ENCODE assay signal across 8 cellular contexts in the genomic region with DNA sequence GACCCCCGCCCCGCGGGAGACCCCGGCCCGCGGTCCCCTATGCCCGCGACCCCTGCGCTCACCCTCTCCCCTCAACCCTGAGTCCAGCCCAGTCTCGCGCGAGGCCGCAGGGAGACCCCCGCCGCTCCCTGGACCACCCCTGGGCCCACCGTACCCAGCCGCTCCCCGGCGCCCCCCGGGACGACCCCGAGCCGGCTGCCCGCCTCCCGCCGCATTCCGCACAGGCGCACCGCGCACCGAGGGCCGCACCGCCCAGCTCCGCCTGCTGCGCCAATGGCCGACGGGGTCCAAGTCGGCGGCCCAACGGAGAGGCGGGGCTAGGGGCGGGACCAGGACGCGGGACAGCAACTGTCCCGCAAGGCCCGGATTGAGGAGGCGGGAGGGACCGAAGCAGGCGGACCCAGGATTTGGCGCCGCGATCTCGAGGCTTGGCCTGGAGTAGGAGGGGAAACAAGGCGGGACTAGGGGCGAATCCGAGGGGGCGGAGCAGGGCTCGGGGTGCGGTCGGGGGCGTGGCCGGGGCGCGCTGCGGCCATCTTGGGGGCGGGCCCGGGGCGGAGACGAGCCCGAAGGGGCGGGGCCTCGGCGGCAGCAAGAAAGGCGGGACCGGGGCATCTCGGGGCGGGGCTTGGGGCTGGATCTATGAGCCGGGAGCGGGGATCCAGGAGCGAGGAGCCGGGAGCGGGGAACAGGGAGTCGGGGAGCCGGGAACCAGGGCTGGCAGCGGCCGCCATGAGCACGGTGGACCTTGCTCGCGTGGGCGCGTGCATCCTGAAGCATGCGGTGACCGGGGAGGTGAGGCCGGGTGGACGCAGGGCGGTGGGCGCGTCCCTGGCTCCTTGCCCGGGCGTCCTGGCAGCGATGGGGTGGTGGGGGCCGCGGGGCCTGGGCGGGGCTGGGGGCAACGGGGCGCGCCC. TPM values are rescaled to one million over a fixed set of nuclear protein-coding genes. Genes with fewer than 3 reads are reported as not detected.
DNase-seq lines count a peak whose midpoint lies in the region; ATAC-seq and TF ChIP-seq lines count a peak whose summit lies in the region.

A gene with protein sequence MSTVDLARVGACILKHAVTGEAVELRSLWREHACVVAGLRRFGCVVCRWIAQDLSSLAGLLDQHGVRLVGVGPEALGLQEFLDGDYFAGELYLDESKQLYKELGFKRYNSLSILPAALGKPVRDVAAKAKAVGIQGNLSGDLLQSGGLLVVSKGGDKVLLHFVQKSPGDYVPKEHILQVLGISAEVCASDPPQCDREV (plus strand): TSS at position 624 of the 917 bp plus-strand sequence. CDS start 109 bp downstream, at position 733.

- no peak for TF ChIP-seq CTCF in fibroblast of lung (conservative IDR thresholded peaks at IDR 0.05 in 1 of 2, IDR thresholded peaks at IDR 0.05 in 1 of 2; ENCODE audit: low read depth in 1 of 2, low read length in 2 of 2)

- peak within 1 kb of the TSS; percentile 93 for H2AFZ ChIP-seq in fibroblast of lung (ENCODE audit: low read length)

- no peaks in the 10 kb centered on the region for H3K36me3 ChIP-seq in fibroblast of lung (ENCODE audit: control insufficient read depth, insufficient read depth, low read length)
- peaks cover 0 to 16% (median 0%) of the 10 kb centered on the region in 3 experiments for H3K36me3 ChIP-seq in naive thymus-derived CD4-positive, alpha-beta T cell (ENCODE audit: control insufficient read depth in 2 of 3, insufficient read depth in 3 of 3, low read length in 3 of 3)

- peaks cover 33% of the 10 kb centered on the region for H3K4me1 Mint-ChIP-seq in activated T-helper 2 cell treated with anti-CD3 and anti-CD28 coated beads, Interferon-gamma antibody, Interleukin-2, Interleukin-4, amounts not matched to agents 10 μg/mL and 5 μg/mL and 100 μg/mL, durations not matched to agents 14 hours and 24 hours and 36 hours (ENCODE audit: low read depth)
- peaks cover 24 to 45% (median 38%) of the 10 kb centered on the region in 7 donors for H3K4me1 Mint-ChIP-seq in naive thymus-derived CD4-positive, alpha-beta T cell
- H3K4me1 Mint-ChIP-seq in stimulated activated memory B cell treated with anti-CD40 and anti-IgM and Interleukin-4, amounts not matched to agents 10 μg/mL and 1 μg/mL and 100 μg/mL, for 72 hours: peaks cover 49% of the 10 kb centered on the region

- CTCF ChIA-PET in naive thymus-derived CD4-positive, alpha-beta T cell (lab: Charles Lee): interaction anchor here (1.0 to 3.8 kb wide), 5 partner anchors 24 to 63 kb away, joined by 3 to 28 read pairs (median 4); a partner anchor contains a TSS

- DNase-seq in EL (peak; percentile 99), H4 (ENCODE audit: low spot score) (peak; percentile 98), LoVo (ENCODE audit: low spot score) (peak; percentile 99), fibroblast of lung (ENCODE audit: low read depth in 2 of 2) (peak; percentile 98 to 99)
- peak; percentile 98 for DNase-seq in activated T-helper 2 cell treated with anti-CD3 and anti-CD28 coated beads, Interferon-gamma antibody, Interleukin-2, Interleukin-4, amounts not matched to agents 10 μg/mL and 5 μg/mL and 100 μg/mL, durations not matched to agents 14 hours and 24 hours and 36 hours (ENCODE audit: low spot score)
- peak; percentile 90 to 100 (median 96) for DNase-seq in naive thymus-derived CD4-positive, alpha-beta T cell

- H3K27ac ChIP-seq in fibroblast of lung (ENCODE audit: insufficient read depth, low read length): peak within 1 kb of the TSS; percentile 69
- H3K27ac ChIP-seq in naive thymus-derived CD4-positive, alpha-beta T cell (ENCODE audit: low read depth, low read length): peak within 1 kb of the TSS; percentile 87

- H3K36me3 Mint-ChIP-seq in activated T-helper 2 cell treated with anti-CD3 and anti-CD28 coated beads, Interferon-gamma antibody, Interleukin-2, Interleukin-4, amounts not matched to agents 10 μg/mL and 5 μg/mL and 100 μg/mL, durations not matched to agents 14 hours and 24 hours and 36 hours (ENCODE audit: low read depth): peaks cover 15% of the 10 kb centered on the region
- peaks cover 0 to 12% (median 0%) of the 10 kb centered on the region in 5 donors for H3K36me3 Mint-ChIP-seq in naive thymus-derived CD4-positive, alpha-beta T cell
- peaks cover 11% of the 10 kb centered on the region for H3K36me3 Mint-ChIP-seq in stimulated activated memory B cell treated with anti-CD40 and anti-IgM and Interleukin-4, amounts not matched to agents 10 μg/mL and 1 μg/mL and 100 μg/mL, for 72 hours

- H3K4me2 ChIP-seq in fibroblast of lung (ENCODE audit: extremely low read depth, insufficient read depth, low read length): peak within 1 kb of the TSS; percentile 95

- peak; percentile 65 for TF ChIP-seq POLR2A in Raji (IDR thresholded peaks at IDR 0.05; ENCODE audit: insufficient read depth, low read depth, low read length)

- peaks cover 5% of the 10 kb centered on the region for H3K4me1 ChIP-seq in fibroblast of lung (ENCODE audit: control insufficient read depth, extremely low read depth, insufficient read depth, low read length)
- peaks cover 27 to 30% of the 10 kb centered on the region in 2 donors for H3K4me1 ChIP-seq in naive thymus-derived CD4-positive, alpha-beta T cell (ENCODE audit: control insufficient read depth in 2 of 2, insufficient read depth in 2 of 2, low read length in 2 of 2)

- ATAC-seq in naive thymus-derived CD4-positive, alpha-beta T cell: peak; percentile 86
- ATAC-seq in stimulated activated memory B cell treated with anti-CD40 and anti-IgM and Interleukin-4, amounts not matched to agents 10 μg/mL and 1 μg/mL and 100 μg/mL, for 72 hours: peak; percentile 86

- H3K9me3 Mint-ChIP-seq in activated T-helper 2 cell treated with anti-CD3 and anti-CD28 coated beads, Interferon-gamma antibody, Interleukin-2, Interleukin-4, amounts not matched to agents 10 μg/mL and 5 μg/mL and 100 μg/mL, durations not matched to agents 14 hours and 24 hours and 36 hours: no peaks in the 10 kb centered on the region
- peaks cover 0 to 3% (median 0%) of the 10 kb centered on the region in 11 donors for H3K9me3 Mint-ChIP-seq in naive thymus-derived CD4-positive, alpha-beta T cell
- H3K9me3 Mint-ChIP-seq in stimulated activated memory B cell treated with anti-CD40 and anti-IgM and Interleukin-4, amounts not matched to agents 10 μg/mL and 1 μg/mL and 100 μg/mL, for 72 hours: peaks cover 3% of the 10 kb centered on the region

- no peaks in the 10 kb centered on the region for H3K27me3 Mint-ChIP-seq in activated T-helper 2 cell treated with anti-CD3 and anti-CD28 coated beads, Interferon-gamma antibody, Interleukin-2, Interleukin-4, amounts not matched to agents 10 μg/mL and 5 μg/mL and 100 μg/mL, durations not matched to agents 14 hours and 24 hours and 36 hours (ENCODE audit: low read depth)
- H3K27me3 Mint-ChIP-seq in naive thymus-derived CD4-positive, alpha-beta T cell: no peaks in the 10 kb centered on the region
- H3K27me3 Mint-ChIP-seq in stimulated activated memory B cell treated with anti-CD40 and anti-IgM and Interleukin-4, amounts not matched to agents 10 μg/mL and 1 μg/mL and 100 μg/mL, for 72 hours: no peaks in the 10 kb centered on the region

- peak within 1 kb of the TSS; percentile 86 for H3K27ac Mint-ChIP-seq in activated T-helper 2 cell treated with anti-CD3 and anti-CD28 coated beads, Interferon-gamma antibody, Interleukin-2, Interleukin-4, amounts not matched to agents 10 μg/mL and 5 μg/mL and 100 μg/mL, durations not matched to agents 14 hours and 24 hours and 36 hours
- H3K27ac Mint-ChIP-seq in naive thymus-derived CD4-positive, alpha-beta T cell: peak within 1 kb of the TSS; percentile 87 to 99 (median 96)
- peak within 1 kb of the TSS; percentile 85 for H3K27ac Mint-ChIP-seq in stimulated activated memory B cell treated with anti-CD40 and anti-IgM and Interleukin-4, amounts not matched to agents 10 μg/mL and 1 μg/mL and 100 μg/mL, for 72 hours

- intact Hi-C loops in activated T-helper 2 cell treated with anti-CD3 and anti-CD28 coated beads, Interferon-gamma antibody, Interleukin-2, Interleukin-4, amounts not matched to agents 10 μg/mL and 5 μg/mL and 100 μg/mL, durations not matched to agents 14 hours and 24 hours and 36 hours (cut with micrococcal nuclease): loop anchor here (1.0 kb wide), 2 partner anchors 174 to 381 kb away; a partner anchor contains a TSS
- intact Hi-C loops in naive thymus-derived CD4-positive, alpha-beta T cell (cut with micrococcal nuclease): loop anchor here (1.0 to 10.0 kb wide), 12 partner anchors 8 to 1316 kb away; a partner anchor contains a TSS

- POLR2A ChIA-PET in naive thymus-derived CD4-positive, alpha-beta T cell (lab: Charles Lee): interaction anchor here (0.6 to 12.2 kb wide), 18 partner anchors 8 to 447 kb away, joined by 3 to 253 read pairs (median 6); a partner anchor contains a TSS

- no peaks in the 10 kb centered on the region for H4K20me1 ChIP-seq in fibroblast of lung (ENCODE audit: control insufficient read depth, extremely low read depth, insufficient read depth, low read length)

- peak within 1 kb of the TSS; percentile 84 for H3K4me3 Mint-ChIP-seq in activated T-helper 2 cell treated with anti-CD3 and anti-CD28 coated beads, Interferon-gamma antibody, Interleukin-2, Interleukin-4, amounts not matched to agents 10 μg/mL and 5 μg/mL and 100 μg/mL, durations not matched to agents 14 hours and 24 hours and 36 hours (ENCODE audit: low read depth)
- peak within 1 kb of the TSS; percentile 81 to 96 (median 92) for H3K4me3 Mint-ChIP-seq in naive thymus-derived CD4-positive, alpha-beta T cell
- peak within 1 kb of the TSS; percentile 90 for H3K4me3 Mint-ChIP-seq in stimulated activated memory B cell treated with anti-CD40 and anti-IgM and Interleukin-4, amounts not matched to agents 10 μg/mL and 1 μg/mL and 100 μg/mL, for 72 hours

- H3K9me3 ChIP-seq in fibroblast of lung (ENCODE audit: control insufficient read depth, insufficient read depth, low read depth, low read length): no peaks in the 10 kb centered on the region
- H3K9me3 ChIP-seq in naive thymus-derived CD4-positive, alpha-beta T cell (ENCODE audit: control insufficient read depth in 2 of 3, low read length in 3 of 3): no peaks in the 10 kb centered on the region

- peak within 1 kb of the TSS; percentile 71 for H3K9ac ChIP-seq in fibroblast of lung (ENCODE audit: insufficient read depth, low read length)

- no peaks in the 10 kb centered on the region for H3K79me2 ChIP-seq in fibroblast of lung (ENCODE audit: control insufficient read depth, insufficient read depth, low read length)

- peak within 1 kb of the TSS; percentile 66 to 79 (median 75) for H3K4me3 ChIP-seq in fibroblast of lung (replicated peaks in 1 of 4; ENCODE audit: control extremely low read depth in 1 of 4, insufficient read depth in 1 of 4, low read depth in 3 of 4, low read length in 4 of 4)
- peak within 1 kb of the TSS; percentile 78 for H3K4me3 ChIP-seq in naive thymus-derived CD4-positive, alpha-beta T cell (ENCODE audit: low read length)

- H3K27me3 ChIP-seq in fibroblast of lung (ENCODE audit: control insufficient read depth, insufficient read depth, low read length): no peaks in the 10 kb centered on the region
- no peaks in the 10 kb centered on the region for H3K27me3 ChIP-seq in naive thymus-derived CD4-positive, alpha-beta T cell (ENCODE audit: control insufficient read depth in 2 of 2, insufficient read depth in 2 of 2, low read length in 2 of 2)

RNA-seq across cellular contexts. Expression of the gene that starts here (rescaled TPM):
- total RNA-seq in H4 (2014; rRNA removed; shearing (Covaris generic)): 18.8 and 29.0 TPM in 2 replicates
- total RNA-seq in activated T-helper 2 cell treated with anti-CD3 and anti-CD28 coated beads, Interferon-gamma antibody, Interleukin-2, Interleukin-4, amounts not matched to agents 10 μg/mL and 5 μg/mL and 100 μg/mL, durations not matched to agents 14 hours and 24 hours and 36 hours: 26.5 and 28.4 TPM in 2 replicates
- 8.0 and 11.7 TPM in 2 replicates for total RNA-seq in fibroblast of lung
- polyA plus RNA-seq in fibroblast of lung: 13.8 and 19.2 TPM in 2 replicates
- polyA plus RNA-seq in fibroblast of lung (2012): 21.5 and 31.0 TPM in 2 replicates
- polyA minus RNA-seq in fibroblast of lung (ENCODE audit: low replicate concordance): 15.9 and 23.2 TPM in 2 replicates
- 10 to 100 TPM; 12.3 to 37.0 (median 26.7) TPM for total RNA-seq in naive thymus-derived CD4-positive, alpha-beta T cell
- 10 to 100 TPM; 15.7 to 26.5 TPM for polyA plus RNA-seq in naive thymus-derived CD4-positive, alpha-beta T cell

Comparison
In these comparisons a context has a peak if more than half of its experiments do, and no peak if none do; other contexts are left out.
1. Peak in every context shown above with its lines: DNase-seq, ATAC-seq, H3K4me3 ChIP-seq and H3K27ac ChIP-seq.